ENCODE assay signal across 9 cellular contexts in genomic region chr12:5293773-5294172, GRCh38.
"Had no signal": no experiment of that assay in that cellular context is flagged by ENCODE, and none has a peak within 500 bp of the region (broad histone marks: within the 10 kb centered on the region; RNA-seq: fewer than 3 reads in every experiment).

No MANE protein-coding gene starts in this region.

- H2AFZ ChIP-seq: GM23248 had no signal

- H3K9me3 ChIP-seq: HAP-1 had no signal

- FAIRE-seq: HTR-8/SVneo, K562 had no signal

- H3K27ac ChIP-seq: GM23248 had no signal

- H3K36me3 ChIP-seq: HAP-1 had no signal

- H3K4me3 ChIP-seq: GM23248, HAP-1, K562 had no signal

- ATAC-seq: HCT116, K562 had no signal

- H3K9ac ChIP-seq: GM23248 had no signal

- DNase-seq: GM23248, GOT3, H7, HFFc6, IMR-90 had no signal

- H3K9me3 Mint-ChIP-seq: HFFc6 had no signal

- H3K4me3 Mint-ChIP-seq: HFFc6 had no signal

- H3K27ac Mint-ChIP-seq: HFFc6 had no signal

- H3K4me1 ChIP-seq: HAP-1 had no signal
